13 cellular contexts compared by ENCODE assay signal in the genomic region with DNA sequence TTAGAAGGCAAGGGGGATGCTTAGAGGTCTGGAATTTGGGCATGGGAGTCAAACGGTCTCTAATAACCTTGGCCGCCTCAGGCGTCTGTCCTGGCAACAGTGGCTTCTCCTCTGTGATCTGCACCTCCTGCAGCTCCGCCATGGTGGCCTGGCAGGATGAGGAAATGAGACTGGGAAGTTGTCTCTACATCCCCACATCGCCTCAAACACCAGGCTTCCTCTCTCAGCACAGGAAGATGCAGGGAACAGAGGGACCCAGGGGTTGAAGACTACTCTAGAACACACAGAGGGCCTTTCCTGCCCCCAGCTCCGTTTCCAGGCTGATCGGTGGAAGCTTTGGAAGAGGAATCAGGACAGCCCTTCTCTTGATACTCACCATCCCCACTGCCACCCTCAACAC. TPM values are rescaled to one million over a fixed set of nuclear protein-coding genes. Genes with fewer than 3 reads are reported as not detected.
A peak's percentile ranks its signal among the peaks of the same experiment; 100 is the strongest.
DNase-seq lines count a peak whose midpoint lies in the region; ATAC-seq and TF ChIP-seq lines count a peak whose summit lies in the region.
"Had no signal": no experiment of that assay in that cellular context is flagged by ENCODE, and none has a peak within 500 bp of the region (broad histone marks: within the 10 kb centered on the region; RNA-seq: fewer than 3 reads in every experiment).

No MANE protein-coding gene starts in this region.

- no peaks in the 10 kb centered on the region for H3K9me3 Mint-ChIP-seq in CD4-positive, CD25-positive, alpha-beta regulatory T cell
- no peaks in the 10 kb centered on the region for H3K9me3 Mint-ChIP-seq in activated CD8-positive, alpha-beta T cell treated with anti-CD3 and anti-CD28 coated beads, Interleukin-2, amount 10 ng/mL, durations not matched to agents 7 days and 5 days (ENCODE audit: insufficient read depth)

- H3K4me3 ChIP-seq in CD4-positive, CD25-positive, alpha-beta regulatory T cell (ENCODE audit: low read depth, low read length): no peak overlapping the region
- H3K4me3 ChIP-seq in adrenal gland (peak overlapping the region in 2 of 4 donors; percentile 64 to 71), sigmoid colon (peak overlapping the region; percentile 84 to 96 (median 88))
- H3K4me3 ChIP-seq in effector memory CD4-positive, alpha-beta T cell (ENCODE audit: insufficient read depth, low read depth, low read length, poor library complexity, severe bottlenecking): no peak overlapping the region

- peaks cover 21% of the 10 kb centered on the region for H3K27me3 Mint-ChIP-seq in CD4-positive, CD25-positive, alpha-beta regulatory T cell
- peaks cover 30% of the 10 kb centered on the region for H3K27me3 Mint-ChIP-seq in activated CD8-positive, alpha-beta T cell treated with anti-CD3 and anti-CD28 coated beads, Interleukin-2, amount 10 ng/mL, durations not matched to agents 7 days and 5 days (ENCODE audit: low read depth)

- no peaks in the 10 kb centered on the region for H3K9me3 ChIP-seq in CD4-positive, CD25-positive, alpha-beta regulatory T cell (ENCODE audit: control insufficient read depth in 2 of 2, low read length in 2 of 2)
- H3K9me3 ChIP-seq in adrenal gland (replicated peaks in 1 of 3) (no peaks in the 10 kb centered on the region), sigmoid colon (no peaks in the 10 kb centered on the region)
- no peaks in the 10 kb centered on the region for H3K9me3 ChIP-seq in effector memory CD4-positive, alpha-beta T cell (ENCODE audit: control insufficient read depth, low read length)

- intact Hi-C loops in adrenal gland (cut with DNase I) (loop anchor here in 1 of 2 donors (5.0 kb wide), 1 partner anchor 69 kb away; no protein-coding TSS in a partner anchor), sigmoid colon (cut with DNase I) (no loop called here)

- POLR2A ChIA-PET in activated CD8-positive, alpha-beta T cell treated with anti-CD3 and anti-CD28 coated beads, Interleukin-2, amount 10 ng/mL, durations not matched to agents 7 days and 5 days (lab: Charles Lee): no interaction called here

- peaks cover 0 to 32% (median 12%) of the 10 kb centered on the region in 4 donors for H3K4me1 Mint-ChIP-seq in CD4-positive, CD25-positive, alpha-beta regulatory T cell
- H3K4me1 Mint-ChIP-seq in activated CD8-positive, alpha-beta T cell treated with anti-CD3 and anti-CD28 coated beads, Interleukin-2, amount 10 ng/mL, durations not matched to agents 7 days and 5 days (ENCODE audit: low read depth): peaks cover 12% of the 10 kb centered on the region

- H3K27ac ChIP-seq in CD4-positive, CD25-positive, alpha-beta regulatory T cell (ENCODE audit: insufficient read depth, low read length, poor library complexity, severe bottlenecking): no peak overlapping the region
- peak overlapping the region in 3 of 5 donors; percentile 65 to 93 (median 87) for H3K27ac ChIP-seq in adrenal gland
- peak overlapping the region; percentile 93 to 95 (median 93) for H3K27ac ChIP-seq in sigmoid colon
- no peak overlapping the region for H3K27ac ChIP-seq in effector memory CD4-positive, alpha-beta T cell (ENCODE audit: insufficient read depth, low read length, poor library complexity, severe bottlenecking)

- no peak for ATAC-seq in CD4-positive, CD25-positive, alpha-beta regulatory T cell (ENCODE audit: low read depth in 2 of 2)
- peak; percentile 1 for ATAC-seq in left lobe of liver
- no peak for ATAC-seq in activated CD8-positive, alpha-beta T cell treated with anti-CD3 and anti-CD28 coated beads, Interleukin-2, amount 10 ng/mL, durations not matched to agents 7 days and 5 days
- ATAC-seq: K562 had no signal

- peaks cover 20% of the 10 kb centered on the region for H3K4me1 ChIP-seq in CD4-positive, CD25-positive, alpha-beta regulatory T cell (ENCODE audit: control insufficient read depth, insufficient read depth, low read length, poor library complexity, severe bottlenecking)
- H3K4me1 ChIP-seq in adrenal gland (replicated peaks in 1 of 2) (peaks cover 36 to 52% of the 10 kb centered on the region in 2 donors), sigmoid colon (peaks cover 0 to 43% (median 35%) of the 10 kb centered on the region in 4 donors)
- peaks cover 18% of the 10 kb centered on the region for H3K4me1 ChIP-seq in effector memory CD4-positive, alpha-beta T cell (ENCODE audit: control insufficient read depth, insufficient read depth, low read length, poor library complexity, severe bottlenecking)

- H3K36me3 Mint-ChIP-seq in CD4-positive, CD25-positive, alpha-beta regulatory T cell: peaks cover 29% of the 10 kb centered on the region
- H3K36me3 Mint-ChIP-seq in activated CD8-positive, alpha-beta T cell treated with anti-CD3 and anti-CD28 coated beads, Interleukin-2, amount 10 ng/mL, durations not matched to agents 7 days and 5 days (ENCODE audit: low read depth): no peaks in the 10 kb centered on the region

- CTCF ChIA-PET in activated CD8-positive, alpha-beta T cell treated with anti-CD3 and anti-CD28 coated beads, Interleukin-2, amount 10 ng/mL, durations not matched to agents 7 days and 5 days (lab: Charles Lee): interaction anchor here (1.2 to 3.1 kb wide), 4 partner anchors 9 to 81 kb away, joined by 3 to 22 read pairs (median 6); no protein-coding TSS in a partner anchor

- DNase-seq in CD4-positive, CD25-positive, alpha-beta regulatory T cell: no peak
- peak in 5 of 7 donors; percentile 44 to 70 (median 51) for DNase-seq in adrenal gland
- DNase-seq in left lobe of liver (ENCODE audit: low spot score): no peak
- DNase-seq in sigmoid colon: no peak
- DNase-seq in retina: no peak
- no peak for DNase-seq in effector memory CD4-positive, alpha-beta T cell
- no peak for DNase-seq in middle frontal gyrus (ENCODE audit: extremely low spot score, low spot score)
- DNase-seq in activated CD8-positive, alpha-beta T cell treated with anti-CD3 and anti-CD28 coated beads, Interleukin-2, amount 10 ng/mL, durations not matched to agents 7 days and 5 days: no peak
- DNase-seq: activated T-cell treated with anti-CD3 and anti-CD28 coated beads, Interleukin-2, amount 50 U/mL, for 48 hours; GOT3 had no signal

- WGBS in adrenal gland, 4 donors: 15 to 34% (median 29%) methylated on average over 7 of the region's 7 CpGs
- 61 to 71% methylated on average over 7 of the region's 7 CpGs for WGBS in sigmoid colon, 2 donors

- H3K4me3 Mint-ChIP-seq in CD4-positive, CD25-positive, alpha-beta regulatory T cell: peak overlapping the region; percentile 65 to 94 (median 84)
- H3K4me3 Mint-ChIP-seq in activated CD8-positive, alpha-beta T cell treated with anti-CD3 and anti-CD28 coated beads, Interleukin-2, amount 10 ng/mL, durations not matched to agents 7 days and 5 days: no peak overlapping the region

- TF ChIP-seq EP300 in sigmoid colon (IDR thresholded peaks at IDR 0.05): no peak

- TF ChIP-seq CTCF in adrenal gland (IDR thresholded peaks at IDR 0.05) (no peak), sigmoid colon (IDR thresholded peaks at IDR 0.05) (no peak)

- TF ChIP-seq POLR2A in adrenal gland (IDR thresholded peaks at IDR 0.05): no peak
- no peak for TF ChIP-seq POLR2A in sigmoid colon (IDR thresholded peaks at IDR 0.05)

- peaks cover 6% of the 10 kb centered on the region for H3K36me3 ChIP-seq in CD4-positive, CD25-positive, alpha-beta regulatory T cell (ENCODE audit: control insufficient read depth, insufficient read depth, low read length)
- H3K36me3 ChIP-seq in adrenal gland (replicated peaks in 1 of 2) (peaks cover 0 to 39% of the 10 kb centered on the region in 2 donors), sigmoid colon (peaks cover 17 to 46% (median 29%) of the 10 kb centered on the region in 4 donors)
- peaks cover 6% of the 10 kb centered on the region for H3K36me3 ChIP-seq in effector memory CD4-positive, alpha-beta T cell (ENCODE audit: control insufficient read depth, insufficient read depth, low read length)

- H3K27me3 ChIP-seq in CD4-positive, CD25-positive, alpha-beta regulatory T cell (ENCODE audit: control insufficient read depth, insufficient read depth, low read length): peaks cover 3% of the 10 kb centered on the region
- H3K27me3 ChIP-seq in adrenal gland (no peaks in the 10 kb centered on the region), sigmoid colon (no peaks in the 10 kb centered on the region)
- H3K27me3 ChIP-seq in effector memory CD4-positive, alpha-beta T cell (replicated peaks; ENCODE audit: control insufficient read depth, insufficient read depth, low read length, poor library complexity, severe bottlenecking): no peaks in the 10 kb centered on the region

- H3K27ac Mint-ChIP-seq in CD4-positive, CD25-positive, alpha-beta regulatory T cell: peak overlapping the region in 2 of 3 donors; percentile 31 to 72
- no peak overlapping the region for H3K27ac Mint-ChIP-seq in activated CD8-positive, alpha-beta T cell treated with anti-CD3 and anti-CD28 coated beads, Interleukin-2, amount 10 ng/mL, durations not matched to agents 7 days and 5 days

RNA-seq across cellular contexts. Expression of gene NDRG2, which starts 1.7 kb away (rescaled TPM):
- total RNA-seq in CD4-positive, CD25-positive, alpha-beta regulatory T cell: 15.7 TPM
- 10 to 100 TPM; 13.3 to 19.6 (median 18.0) TPM for polyA plus RNA-seq in CD4-positive, CD25-positive, alpha-beta regulatory T cell
- total RNA-seq in adrenal gland (1,000 to 10,000 TPM in 1 of 8 donors, 100 to 1,000 TPM in 7; 401 to 1,323 (median 686) TPM), left lobe of liver (165 TPM), sigmoid colon (100 to 1,000 TPM; 184 to 276 (median 235) TPM)
- polyA plus RNA-seq in adrenal gland (100 to 1,000 TPM; 399 to 639 (median 619) TPM), sigmoid colon (100 to 1,000 TPM; 114 to 199 (median 141) TPM)
- total RNA-seq in activated CD8-positive, alpha-beta T cell treated with anti-CD3 and anti-CD28 coated beads, Interleukin-2, amount 10 ng/mL, durations not matched to agents 7 days and 5 days: 1 to 10 TPM; 6.2 to 7.6 TPM

RNA-seq across cellular contexts. Expression of gene TPPP2, which starts 6.8 kb away (rescaled TPM):
- total RNA-seq in CD4-positive, CD25-positive, alpha-beta regulatory T cell: not detected
- not detected for polyA plus RNA-seq in CD4-positive, CD25-positive, alpha-beta regulatory T cell
- 1 to 10 TPM in 2 of 8 donors, under 1 TPM in 1, not detected in 5; 0.31 to 1.1 (median 1.0) TPM for total RNA-seq in adrenal gland
- polyA plus RNA-seq in adrenal gland: under 1 TPM in 2 of 3 donors, not detected in 1; 0.44 to 0.80 TPM
- 4.6 TPM for total RNA-seq in left lobe of liver
- total RNA-seq in sigmoid colon: not detected
- polyA plus RNA-seq in sigmoid colon: under 1 TPM in 1 of 3 donors, not detected in 2; 0.36 TPM
- not detected for total RNA-seq in activated CD8-positive, alpha-beta T cell treated with anti-CD3 and anti-CD28 coated beads, Interleukin-2, amount 10 ng/mL, durations not matched to agents 7 days and 5 days
- total RNA-seq: lung microvascular endothelial cell had no signal
- polyA plus RNA-seq: BJ, K562 had no signal

RNA-seq across cellular contexts. Expression of gene RNASE13, which starts 11.4 kb away (rescaled TPM):
- not detected for total RNA-seq in CD4-positive, CD25-positive, alpha-beta regulatory T cell
- polyA plus RNA-seq in CD4-positive, CD25-positive, alpha-beta regulatory T cell: not detected
- total RNA-seq in adrenal gland (under 1 TPM in 1 of 8 donors, not detected in 7; 0.27 TPM), left lobe of liver (0.10 TPM), sigmoid colon (not detected)
- polyA plus RNA-seq in adrenal gland (under 1 TPM in 1 of 3 donors, not detected in 2; 0.03 TPM), sigmoid colon (not detected)
- total RNA-seq in activated CD8-positive, alpha-beta T cell treated with anti-CD3 and anti-CD28 coated beads, Interleukin-2, amount 10 ng/mL, durations not matched to agents 7 days and 5 days: not detected
- total RNA-seq: K562, lung microvascular endothelial cell had no signal
- polyA plus RNA-seq: BJ, K562 had no signal

RNA-seq across cellular contexts. Expression of gene RNASE7, which starts 19.0 kb away (rescaled TPM):
- not detected for total RNA-seq in CD4-positive, CD25-positive, alpha-beta regulatory T cell
- not detected for polyA plus RNA-seq in CD4-positive, CD25-positive, alpha-beta regulatory T cell
- under 1 TPM in 1 of 8 donors, not detected in 7; 0.34 TPM for total RNA-seq in adrenal gland
- under 1 TPM in 1 of 3 donors, not detected in 2; 0.20 TPM for polyA plus RNA-seq in adrenal gland
- total RNA-seq in left lobe of liver: 0.13 TPM
- total RNA-seq in sigmoid colon: not detected
- polyA plus RNA-seq in sigmoid colon: under 1 TPM in 1 of 3 donors, not detected in 2; 0.10 TPM
- not detected for total RNA-seq in activated CD8-positive, alpha-beta T cell treated with anti-CD3 and anti-CD28 coated beads, Interleukin-2, amount 10 ng/mL, durations not matched to agents 7 days and 5 days
- total RNA-seq: K562, lung microvascular endothelial cell had no signal
- polyA plus RNA-seq: BJ, K562 had no signal

RNA-seq across cellular contexts. Expression of gene SLC39A2, which starts 24.1 kb away (rescaled TPM):
- not detected for total RNA-seq in CD4-positive, CD25-positive, alpha-beta regulatory T cell
- polyA plus RNA-seq in CD4-positive, CD25-positive, alpha-beta regulatory T cell: not detected
- total RNA-seq in adrenal gland (under 1 TPM in 1 of 8 donors, not detected in 7; 0.29 TPM), left lobe of liver (not detected), sigmoid colon (not detected)
- polyA plus RNA-seq in adrenal gland (under 1 TPM in 1 of 3 donors, not detected in 2; 0.24 TPM), sigmoid colon (1 to 10 TPM in 1 of 3 donors, not detected in 2; 1.2 TPM)
- not detected for total RNA-seq in activated CD8-positive, alpha-beta T cell treated with anti-CD3 and anti-CD28 coated beads, Interleukin-2, amount 10 ng/mL, durations not matched to agents 7 days and 5 days
- total RNA-seq: K562, lung microvascular endothelial cell had no signal
- polyA plus RNA-seq: BJ had no signal

Comparison
In these comparisons a context has a peak if more than half of its experiments do, and no peak if none do; other contexts are left out.
1. DNase-seq: peak in adrenal gland (5 of 7); none in CD4-positive, CD25-positive, alpha-beta regulatory T cell (0 of 3), left lobe of liver (single experiment), sigmoid colon (single experiment), retina (single experiment), effector memory CD4-positive, alpha-beta T cell (0 of 3), middle frontal gyrus (single experiment) and activated CD8-positive, alpha-beta T cell treated with anti-CD3 and anti-CD28 coated beads, Interleukin-2, amount 10 ng/mL, durations not matched to agents 7 days and 5 days (single experiment).
2. H3K27ac ChIP-seq: peak in adrenal gland (3 of 5) and sigmoid colon (4 of 4); none in CD4-positive, CD25-positive, alpha-beta regulatory T cell (single experiment) and effector memory CD4-positive, alpha-beta T cell (single experiment).
3. H3K4me3 ChIP-seq: peak in sigmoid colon (4 of 4); none in CD4-positive, CD25-positive, alpha-beta regulatory T cell (single experiment) and effector memory CD4-positive, alpha-beta T cell (single experiment).